ENCODE assay signal across 11 cellular contexts in the genomic region with DNA sequence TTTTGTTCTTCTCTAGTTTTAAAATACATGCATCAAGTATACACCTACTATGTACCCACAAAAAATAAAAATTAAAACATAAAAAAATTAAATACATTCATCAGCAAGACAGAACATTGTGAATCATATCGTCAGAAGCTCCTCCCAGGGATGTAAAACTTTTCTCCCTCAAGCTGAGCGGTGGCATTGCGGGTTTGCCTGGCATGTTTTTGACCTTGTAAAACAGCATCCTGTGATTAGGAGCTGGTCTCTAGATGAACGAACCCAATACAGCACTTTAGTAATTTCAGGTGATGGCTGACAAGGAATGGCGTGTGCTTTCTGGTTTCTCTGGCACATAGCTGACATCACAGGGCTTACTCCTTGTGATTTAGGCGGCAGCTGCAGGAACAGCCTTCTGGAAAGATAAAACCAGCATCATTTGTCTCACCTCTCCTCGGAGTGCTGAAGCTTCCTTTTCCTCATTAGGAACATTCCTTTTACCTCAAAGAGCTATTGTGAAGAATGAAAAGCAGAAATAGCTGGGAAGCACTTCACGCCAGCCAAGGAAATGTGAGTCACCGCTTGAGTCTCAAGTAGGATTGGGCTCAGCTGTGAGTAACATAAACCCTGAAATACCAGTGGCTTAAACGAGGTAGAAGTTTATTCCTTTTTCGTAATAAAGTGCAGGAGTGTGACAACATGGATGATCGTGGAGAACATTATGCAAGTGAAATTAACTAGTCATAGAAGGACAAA. TPM values are rescaled to one million over a fixed set of nuclear protein-coding genes. Genes with fewer than 3 reads are reported as not detected.
DNase-seq lines count a peak whose midpoint lies in the region; ATAC-seq and TF ChIP-seq lines count a peak whose summit lies in the region.
"Had no signal": no experiment of that assay in that cellular context is flagged by ENCODE, and none has a peak within 500 bp of the region (broad histone marks: within the 10 kb centered on the region; RNA-seq: fewer than 3 reads in every experiment).

No MANE protein-coding gene starts in this region.

- H3K9me3 ChIP-seq in upper lobe of left lung: no peaks in the 10 kb centered on the region

- no peaks in the 10 kb centered on the region for H3K27me3 ChIP-seq in upper lobe of left lung

- CTCF ChIA-PET in activated CD4-positive, alpha-beta T cell treated with anti-CD3 and anti-CD28 coated beads for 36 hours (lab: Charles Lee): no interaction called here

- no peaks in the 10 kb centered on the region for H3K36me3 Mint-ChIP-seq in activated CD4-positive, alpha-beta T cell treated with anti-CD3 and anti-CD28 coated beads for 36 hours (ENCODE audit: low read depth)

- H3K27ac Mint-ChIP-seq in activated CD4-positive, alpha-beta T cell treated with anti-CD3 and anti-CD28 coated beads for 36 hours: no peak overlapping the region
- H3K27ac Mint-ChIP-seq: stimulated activated naive CD8-positive, alpha-beta T cell treated with anti-CD3 and anti-CD28 coated beads, Interleukin-15, Interleukin-2, amounts not matched to agents 100 ng/mL and 50 ng/mL, for 24 hours had no signal

- 41 to 45% methylated on average over 8 to 12 of the region's 12 CpGs for WGBS in upper lobe of left lung, 2 donors

- peak; percentile 34 for DNase-seq in SKM-1 treated with dmso at 0.1 percent for 144 hours (lab: John Stamatoyannopoulos, UW; ENCODE audit: unreplicated experiment)
- no peak for DNase-seq in SKM-1 (lab: John Stamatoyannopoulos, UW; ENCODE audit: unreplicated experiment)
- peak; percentile 68 for DNase-seq in SK-MEL-5 (ENCODE audit: low read depth, low spot score)
- peak; percentile 77 for DNase-seq in glomerular endothelial cell (ENCODE audit: extremely low read depth, low read depth, low spot score)
- DNase-seq in upper lobe of left lung: peak in 1 of 2 donors; percentile 64
- DNase-seq in NCI-H1417 treated with DMSO at 0.1 percent for 48 hours (lab: John Stamatoyannopoulos, UW): no peak
- DNase-seq in activated CD4-positive, alpha-beta T cell treated with anti-CD3 and anti-CD28 coated beads for 36 hours: no peak
- DNase-seq in NK-92 treated with Interleukin-12 subunit alpha and Interleukin-12 subunit beta, amount 100 ng/mL, for 24 hours (lab: John Stamatoyannopoulos, UW): no peak
- DNase-seq: C1 segment of cervical spinal cord had no signal

- intact Hi-C loops in activated CD4-positive, alpha-beta T cell treated with anti-CD3 and anti-CD28 coated beads for 36 hours (cut with DNase I, micrococcal nuclease): no loop called here

- H3K4me1 Mint-ChIP-seq in activated CD4-positive, alpha-beta T cell treated with anti-CD3 and anti-CD28 coated beads for 36 hours: no peaks in the 10 kb centered on the region

- POLR2A ChIA-PET in activated CD4-positive, alpha-beta T cell treated with anti-CD3 and anti-CD28 coated beads for 36 hours (lab: Charles Lee): no interaction called here

- peak in 1 of 4 donors; percentile 75 for TF ChIP-seq EP300 in upper lobe of left lung (IDR thresholded peaks at IDR 0.05)

- no peak overlapping the region for H3K4me3 Mint-ChIP-seq in activated CD4-positive, alpha-beta T cell treated with anti-CD3 and anti-CD28 coated beads for 36 hours
- H3K4me3 Mint-ChIP-seq: stimulated activated naive CD8-positive, alpha-beta T cell treated with anti-CD3 and anti-CD28 coated beads, Interleukin-15, Interleukin-2, amounts not matched to agents 100 ng/mL and 50 ng/mL, for 24 hours had no signal

- H3K4me3 ChIP-seq in upper lobe of left lung: no peak overlapping the region

- TF ChIP-seq CTCF in upper lobe of left lung (IDR thresholded peaks at IDR 0.05): no peak

- no peaks in the 10 kb centered on the region for H3K27me3 Mint-ChIP-seq in activated CD4-positive, alpha-beta T cell treated with anti-CD3 and anti-CD28 coated beads for 36 hours
- H3K27me3 Mint-ChIP-seq: stimulated activated naive CD8-positive, alpha-beta T cell treated with anti-CD3 and anti-CD28 coated beads, Interleukin-15, Interleukin-2, amounts not matched to agents 100 ng/mL and 50 ng/mL, for 24 hours had no signal

- ATAC-seq in upper lobe of left lung (ENCODE audit: low FRiP score in 2 of 2): peak; percentile 74 to 76
- no peak for ATAC-seq in activated CD4-positive, alpha-beta T cell treated with anti-CD3 and anti-CD28 coated beads for 36 hours

- no peaks in the 10 kb centered on the region for H3K36me3 ChIP-seq in upper lobe of left lung

- H3K4me1 ChIP-seq in upper lobe of left lung: no peaks in the 10 kb centered on the region

- no peaks in the 10 kb centered on the region for H3K9me3 Mint-ChIP-seq in activated CD4-positive, alpha-beta T cell treated with anti-CD3 and anti-CD28 coated beads for 36 hours (ENCODE audit: low read depth)
- H3K9me3 Mint-ChIP-seq: stimulated activated naive CD8-positive, alpha-beta T cell treated with anti-CD3 and anti-CD28 coated beads, Interleukin-15, Interleukin-2, amounts not matched to agents 100 ng/mL and 50 ng/mL, for 24 hours had no signal

- in situ Hi-C loops in SK-MEL-5 (cut with HindIII; ENCODE audit: low pct_unique_long_range_greater_than_20kb, low sequenced_read_pairs): no loop called here

- H3K27ac ChIP-seq in upper lobe of left lung: no peak overlapping the region

- no peak for TF ChIP-seq POLR2A in upper lobe of left lung (IDR thresholded peaks at IDR 0.05)

RNA-seq across cellular contexts. Expression of gene NYX, which starts 44.3 kb away (rescaled TPM):
- total RNA-seq in SK-MEL-5 (2014; rRNA removed; shearing (Covaris generic)): not detected in 2 replicates
- polyA plus RNA-seq in SK-MEL-5 (2015; cell fraction: cytosol; rRNA removed): not detected in 2 replicates
- polyA plus RNA-seq in SK-MEL-5 (2015; cell fraction: nucleus; rRNA removed): not detected in 2 replicates
- total RNA-seq in glomerular endothelial cell: not detected in 2 replicates
- not detected for total RNA-seq in upper lobe of left lung
- not detected for total RNA-seq in activated CD4-positive, alpha-beta T cell treated with anti-CD3 and anti-CD28 coated beads for 36 hours
- polyA plus RNA-seq: adipose tissue had no signal

Comparison
In these comparisons a context has a peak if more than half of its experiments do, and no peak if none do; other contexts are left out.
1. DNase-seq: peak in SKM-1 treated with dmso at 0.1 percent for 144 hours (single experiment), SK-MEL-5 (single experiment) and glomerular endothelial cell (single experiment); none in SKM-1 (single experiment), NCI-H1417 treated with DMSO at 0.1 percent for 48 hours (single experiment), activated CD4-positive, alpha-beta T cell treated with anti-CD3 and anti-CD28 coated beads for 36 hours (single experiment) and NK-92 treated with Interleukin-12 subunit alpha and Interleukin-12 subunit beta, amount 100 ng/mL, for 24 hours (single experiment).